24 cellular contexts compared by ENCODE assay signal in the genomic region with DNA sequence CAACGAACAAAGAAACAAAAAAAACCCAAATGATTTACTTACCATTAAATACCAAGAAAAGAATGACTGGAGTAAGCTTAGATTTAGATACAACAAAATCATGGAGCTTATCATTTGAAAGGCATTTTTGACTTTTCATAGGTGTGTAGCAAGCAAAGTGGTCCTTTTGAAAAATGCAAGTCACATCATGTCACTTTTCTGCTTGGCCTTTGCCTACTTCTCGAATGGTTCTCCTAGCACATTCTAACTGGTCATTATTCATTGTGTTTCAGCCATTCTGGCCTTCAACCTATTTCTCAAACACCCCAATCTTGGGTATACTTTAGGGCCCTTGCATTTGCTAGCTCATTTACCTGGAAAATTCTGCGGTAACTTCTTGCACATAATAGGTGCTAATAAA.
"Had no signal": no experiment of that assay in that cellular context is flagged by ENCODE, and none has a peak within 500 bp of the region (broad histone marks: within the 10 kb centered on the region; RNA-seq: fewer than 3 reads in every experiment).

No MANE protein-coding gene starts in this region.

- H3K4me1 ChIP-seq: colonic mucosa had no signal

- H3K36me3 Mint-ChIP-seq: activated naive CD8-positive, alpha-beta T cell had no signal

- H3K4me3 Mint-ChIP-seq: activated CD8-positive, alpha-beta memory T cell treated with anti-CD3 and anti-CD28 coated beads, Interleukin-2, amount 10 ng/mL, durations not matched to agents 7 days and 5 days; activated naive CD4-positive, alpha-beta T cell treated with anti-CD3 and anti-CD28 coated beads for 36 hours; activated naive CD8-positive, alpha-beta T cell; activated T-cell treated with anti-CD3 and anti-CD28 coated beads, Interleukin-2, amount 50 U/mL, for 24 hours; activated T-helper 17 cell treated with anti-CD3 and anti-CD28 coated beads, Interleukin-2, amount 50 U/mL, for 72 hours; T-helper 1 cell treated with Interleukin-12 subunit alpha and Interleukin-12 subunit beta and Interleukin-4 antibody, amounts not matched to agents 30 μg/mL and 1 μg/mL, for 36 hours had no signal

- H3K4me2 ChIP-seq: PC-9 had no signal

- H3K27me3 ChIP-seq: adrenal gland, colonic mucosa, MG63, SJSA1 had no signal

- H3K9me3 ChIP-seq: adrenal gland, colonic mucosa, MG63, SJSA1 had no signal

- H3K27me3 Mint-ChIP-seq: activated CD8-positive, alpha-beta memory T cell treated with anti-CD3 and anti-CD28 coated beads, Interleukin-2, amount 10 ng/mL, durations not matched to agents 7 days and 5 days; activated naive CD8-positive, alpha-beta T cell; activated T-cell treated with anti-CD3 and anti-CD28 coated beads, Interleukin-2, amount 50 U/mL, for 24 hours; activated T-helper 17 cell treated with anti-CD3 and anti-CD28 coated beads, Interleukin-2, amount 50 U/mL, for 72 hours had no signal

- H3K27ac ChIP-seq: adrenal gland, colonic mucosa, PC-9, SJSA1 had no signal

- H3K36me3 ChIP-seq: colonic mucosa had no signal

- H3K4me3 ChIP-seq: adrenal gland, colonic mucosa, MG63, PC-9, SJSA1 had no signal

- DNase-seq: activated CD4-positive, alpha-beta T cell treated with anti-CD3 and anti-CD28 coated beads for 48 hours; activated CD4-positive, alpha-beta T cell treated with anti-CD3 and anti-CD28 coated beads, Interleukin-2, amount 50 U/mL, for 48 hours; activated CD8-positive, alpha-beta memory T cell treated with anti-CD3 and anti-CD28 coated beads, Interleukin-2, amount 10 ng/mL, durations not matched to agents 7 days and 5 days; activated gamma-delta T cell; activated naive CD4-positive, alpha-beta T cell treated with anti-CD3 and anti-CD28 coated beads for 36 hours; activated T-cell treated with anti-CD3 and anti-CD28 coated beads, Interleukin-2, amount 50 U/mL, for 24 hours; adrenal gland; anterior cingulate cortex; caudate nucleus; colonic mucosa; MG63; MV-4-11; NCI-H1092 treated with DMSO at 0.1 percent for 48 hours; NCI-H1417 treated with DMSO at 0.1 percent for 48 hours; NCI-H1694; NCI-H2029 treated with DMSO at 0.1 percent for 48 hours; NCI-H510A treated with DMSO at 0.1 percent for 48 hours; PC-9; SHP77 had no signal

- H3K9me3 Mint-ChIP-seq: activated naive CD4-positive, alpha-beta T cell treated with anti-CD3 and anti-CD28 coated beads for 36 hours; activated T-cell treated with anti-CD3 and anti-CD28 coated beads, Interleukin-2, amount 50 U/mL, for 24 hours; activated T-helper 17 cell treated with anti-CD3 and anti-CD28 coated beads, Interleukin-2, amount 50 U/mL, for 72 hours; T-helper 1 cell treated with Interleukin-12 subunit alpha and Interleukin-12 subunit beta and Interleukin-4 antibody, amounts not matched to agents 30 μg/mL and 1 μg/mL, for 36 hours had no signal

- H2AFZ ChIP-seq: PC-9 had no signal

- H3K27ac Mint-ChIP-seq: activated CD8-positive, alpha-beta memory T cell treated with anti-CD3 and anti-CD28 coated beads, Interleukin-2, amount 10 ng/mL, durations not matched to agents 7 days and 5 days; activated naive CD4-positive, alpha-beta T cell treated with anti-CD3 and anti-CD28 coated beads for 36 hours; activated naive CD8-positive, alpha-beta T cell; activated T-cell treated with anti-CD3 and anti-CD28 coated beads, Interleukin-2, amount 50 U/mL, for 24 hours; activated T-helper 17 cell treated with anti-CD3 and anti-CD28 coated beads, Interleukin-2, amount 50 U/mL, for 72 hours; T-helper 1 cell treated with Interleukin-12 subunit alpha and Interleukin-12 subunit beta and Interleukin-4 antibody, amounts not matched to agents 30 μg/mL and 1 μg/mL, for 36 hours had no signal

- ATAC-seq: activated CD4-positive, CD25-positive, alpha-beta regulatory T cell treated with anti-CD3 and anti-CD28 coated beads, Interleukin-2, amount 50 U/mL, for 24 hours; activated CD8-positive, alpha-beta memory T cell treated with anti-CD3 and anti-CD28 coated beads, Interleukin-2, amount 10 ng/mL, durations not matched to agents 7 days and 5 days; activated T-helper 17 cell treated with anti-CD3 and anti-CD28 coated beads, Interleukin-2, amount 50 U/mL, for 72 hours had no signal
